Comparison of ENCODE assay signal across 10 cellular contexts in genomic region chr6:21402368-21402767, GRCh38.
A peak's percentile ranks its signal among the peaks of the same experiment; 100 is the strongest.
DNase-seq lines count a peak whose midpoint lies in the region; ATAC-seq and TF ChIP-seq lines count a peak whose summit lies in the region.
"Had no signal": no experiment of that assay in that cellular context is flagged by ENCODE, and none has a peak within 500 bp of the region (broad histone marks: within the 10 kb centered on the region; RNA-seq: fewer than 3 reads in every experiment).

No MANE protein-coding gene starts in this region.

- DNase-seq in AG09309 (ENCODE audit: low read depth) (peak; percentile 54), choroid plexus epithelial cell (ENCODE audit: low read depth) (peak; percentile 85), hepatic stellate cell (ENCODE audit: low spot score) (no peak), CD1c-positive myeloid dendritic cell (ENCODE audit: extremely low spot score) (no peak), NCI-H1048 (lab: John Stamatoyannopoulos, UW) (no peak), NCI-H510A treated with DMSO at 0.1 percent for 48 hours (lab: John Stamatoyannopoulos, UW) (no peak)
- DNase-seq: heart right ventricle; NK-92 treated with Interleukin-12 subunit alpha and Interleukin-12 subunit beta, amount 100 ng/mL, for 24 hours had no signal

- H3K4me3 ChIP-seq in AG09309 (ENCODE audit: control insufficient read depth, low read depth, low read length), result no peak overlapping the region
- H3K4me3 ChIP-seq in choroid plexus epithelial cell (ENCODE audit: low read depth, low read length), result no peak overlapping the region
- H3K4me3 ChIP-seq: heart right ventricle had no signal

- no peak for TF ChIP-seq CTCF in AG09309 (IDR thresholded peaks at IDR 0.05; ENCODE audit: control insufficient read depth, insufficient read depth, low read depth, low read length, missing control alignments)
- TF ChIP-seq CTCF in choroid plexus epithelial cell (conservative IDR thresholded peaks at IDR 0.05; ENCODE audit: low read depth, low read length), result no peak

- ATAC-seq in GM18873 (IDR thresholded peaks at IDR 0.05; ENCODE audit: low FRiP score, unreplicated experiment) (peak; percentile 88), HG03280 (IDR thresholded peaks at IDR 0.05; ENCODE audit: unreplicated experiment) (peak; percentile 79)

Comparison
In these comparisons a context has a peak if more than half of its experiments do, and no peak if none do; other contexts are left out.
1. DNase-seq: peak in AG09309 (single experiment) and choroid plexus epithelial cell (single experiment); none in hepatic stellate cell (single experiment), CD1c-positive myeloid dendritic cell (single experiment), NCI-H1048 (single experiment) and NCI-H510A treated with DMSO at 0.1 percent for 48 hours (single experiment).